ENCODE assay signal across 1 cellular context in the genomic region with DNA sequence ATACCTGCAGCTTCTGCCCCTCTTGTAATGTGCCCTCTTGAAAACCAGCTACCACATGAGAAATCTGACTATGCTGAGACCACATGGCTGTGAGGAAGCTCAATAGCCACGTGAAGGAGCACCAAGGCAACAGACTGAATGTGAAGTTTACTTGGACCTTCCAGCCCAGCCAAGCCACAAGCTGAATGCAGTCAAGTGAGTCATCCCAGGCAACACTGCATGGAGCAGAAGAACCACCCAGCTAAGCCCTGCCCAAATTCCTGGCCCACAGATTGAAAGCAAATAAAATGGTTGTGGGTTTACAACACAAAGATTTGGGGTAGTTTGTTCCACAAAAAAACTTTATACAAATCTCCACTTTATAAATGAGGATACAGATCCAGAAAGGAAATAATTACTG.
TF ChIP-seq lines count a peak whose summit lies in the region.

No MANE protein-coding gene starts in this region.

TF ChIP-seq in HCT116, 20 proteins besides CTCF, POLR2A, EP300 and RAD21 (continued from another document):
- TF ChIP-seq CBX3 (IDR thresholded peaks at IDR 0.05; ENCODE audit: low read depth), result no peak
- TF ChIP-seq EZH2 (IDR thresholded peaks at IDR 0.05), result no peak
- no peak for TF ChIP-seq SP1 (IDR thresholded peaks at IDR 0.05; ENCODE audit: low read depth)
- TF ChIP-seq SRF (IDR thresholded peaks at IDR 0.05; ENCODE audit: low read depth), result no peak
- TF ChIP-seq, protein P1, sequence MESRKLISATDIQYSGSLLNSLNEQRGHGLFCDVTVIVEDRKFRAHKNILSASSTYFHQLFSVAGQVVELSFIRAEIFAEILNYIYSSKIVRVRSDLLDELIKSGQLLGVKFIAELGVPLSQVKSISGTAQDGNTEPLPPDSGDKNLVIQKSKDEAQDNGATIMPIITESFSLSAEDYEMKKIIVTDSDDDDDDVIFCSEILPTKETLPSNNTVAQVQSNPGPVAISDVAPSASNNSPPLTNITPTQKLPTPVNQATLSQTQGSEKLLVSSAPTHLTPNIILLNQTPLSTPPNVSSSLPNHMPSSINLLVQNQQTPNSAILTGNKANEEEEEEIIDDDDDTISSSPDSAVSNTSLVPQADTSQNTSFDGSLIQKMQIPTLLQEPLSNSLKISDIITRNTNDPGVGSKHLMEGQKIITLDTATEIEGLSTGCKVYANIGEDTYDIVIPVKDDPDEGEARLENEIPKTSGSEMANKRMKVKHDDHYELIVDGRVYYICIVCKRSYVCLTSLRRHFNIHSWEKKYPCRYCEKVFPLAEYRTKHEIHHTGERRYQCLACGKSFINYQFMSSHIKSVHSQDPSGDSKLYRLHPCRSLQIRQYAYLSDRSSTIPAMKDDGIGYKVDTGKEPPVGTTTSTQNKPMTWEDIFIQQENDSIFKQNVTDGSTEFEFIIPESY (IDR thresholded peaks at IDR 0.05; ENCODE audit: extremely low read depth, insufficient replicate concordance, low read length), result no peak
- no peak for TF ChIP-seq CEBPB (IDR thresholded peaks at IDR 0.05; ENCODE audit: low read depth)
